Comparison of ENCODE assay signal across 8 cellular contexts in genomic region chr2:238108423-238109201, GRCh38. TPM values are rescaled to one million over a fixed set of nuclear protein-coding genes. Genes with fewer than 3 reads are reported as not detected.
A peak's percentile ranks its signal among the peaks of the same experiment; 100 is the strongest.
DNase-seq lines count a peak whose midpoint lies in the region; ATAC-seq and TF ChIP-seq lines count a peak whose summit lies in the region.

No MANE protein-coding gene starts in this region.

- no peak overlapping the region for H2BK12ac ChIP-seq in mesenchymal stem cell (ENCODE audit: low read length in 2 of 2)

- no peak overlapping the region for H3K18ac ChIP-seq in mesenchymal stem cell (ENCODE audit: low read depth in 1 of 2, low read length in 2 of 2)

- no peaks in the 10 kb centered on the region for H3K79me1 ChIP-seq in mesenchymal stem cell (replicated peaks; ENCODE audit: low read length, poor library complexity, severe bottlenecking)

- H3K9ac ChIP-seq in mesenchymal stem cell (ENCODE audit: low read length) = no peak overlapping the region

- H3K36me3 Mint-ChIP-seq in chondrocyte (ENCODE audit: low read depth) = peaks cover 7% of the 10 kb centered on the region

- no peak overlapping the region for H3K4me3 Mint-ChIP-seq in chondrocyte (ENCODE audit: unreplicated experiment)

- no peaks in the 10 kb centered on the region for H3K27me3 Mint-ChIP-seq in chondrocyte (ENCODE audit: low read depth)

- no peaks in the 10 kb centered on the region for H3K36me3 ChIP-seq in mesenchymal stem cell (ENCODE audit: control insufficient read depth in 1 of 2, insufficient read depth in 2 of 2, low read depth in 1 of 2, low read length in 2 of 2)

- no peak overlapping the region for H3K27ac ChIP-seq in mesenchymal stem cell (ENCODE audit: low read length, poor library complexity, severe bottlenecking)

- H4K8ac ChIP-seq in mesenchymal stem cell (ENCODE audit: low read length) = no peak overlapping the region

- peak; percentile 81 for ATAC-seq in HG03460 (IDR thresholded peaks at IDR 0.05; ENCODE audit: unreplicated experiment)

- H4K91ac ChIP-seq in mesenchymal stem cell (ENCODE audit: low read length) = no peak overlapping the region

- H3K4me1 Mint-ChIP-seq in chondrocyte (ENCODE audit: low read depth) = peaks cover 13% of the 10 kb centered on the region

- H3K23ac ChIP-seq in mesenchymal stem cell (ENCODE audit: low read length in 2 of 2) = no peak overlapping the region

- H3K4me1 ChIP-seq in mesenchymal stem cell (ENCODE audit: control insufficient read depth, insufficient read depth, low read depth, low read length) = peaks cover 18% of the 10 kb centered on the region

- H3K4me3 ChIP-seq in mesenchymal stem cell (ENCODE audit: insufficient read depth in 1 of 2, low read depth in 1 of 2, low read length in 2 of 2) = no peak overlapping the region

- H3K4me2 ChIP-seq in mesenchymal stem cell (ENCODE audit: low read length, poor library complexity, severe bottlenecking) = no peak overlapping the region

- no peak overlapping the region for H2AK5ac ChIP-seq in mesenchymal stem cell (ENCODE audit: low read length, severe bottlenecking)

- H2BK5ac ChIP-seq in mesenchymal stem cell (ENCODE audit: low read depth, low read length, poor library complexity, severe bottlenecking) = no peak overlapping the region

- peaks cover 25% of the 10 kb centered on the region for H3K9me3 ChIP-seq in mesenchymal stem cell (ENCODE audit: control insufficient read depth, low read length)

- 76% methylated on average over 15 of the region's 20 CpGs for WGBS in mesenchymal stem cell

- H3K27me3 ChIP-seq in mesenchymal stem cell (ENCODE audit: control insufficient read depth in 1 of 2, insufficient read depth in 1 of 2, low read length in 2 of 2) = peaks cover 22 to 31% of the 10 kb centered on the region in 2 experiments

- H3K4ac ChIP-seq in mesenchymal stem cell (ENCODE audit: low read depth in 1 of 2, low read length in 2 of 2) = no peak overlapping the region

- H3K14ac ChIP-seq in mesenchymal stem cell (ENCODE audit: low read length in 2 of 2) = no peak overlapping the region

- DNase-seq in DMS153 (lab: John Stamatoyannopoulos, UW) (peak; percentile 48), GM19238 (ENCODE audit: insufficient read length, low spot score) (peak; percentile 76), chondrocyte (ENCODE audit: low spot score) (peak; percentile 72), mesenchymal stem cell (no peak), RKO (ENCODE audit: low spot score) (no peak), foreskin melanocyte (no peak), cerebellum (ENCODE audit: low spot score) (no peak)

- H3K27ac Mint-ChIP-seq in chondrocyte (ENCODE audit: unreplicated experiment) = no peak overlapping the region

- no peak overlapping the region for H2BK120ac ChIP-seq in mesenchymal stem cell (ENCODE audit: low read depth, low read length)

- no peak overlapping the region for H2BK15ac ChIP-seq in mesenchymal stem cell (ENCODE audit: low read depth, poor library complexity, severe bottlenecking)

- no peak overlapping the region for H2AFZ ChIP-seq in mesenchymal stem cell (ENCODE audit: low read depth, low read length)

- no peak for TF ChIP-seq CTCF in chondrocyte (IDR thresholded peaks at IDR 0.05)

- peaks cover 17% of the 10 kb centered on the region for H3K9me3 Mint-ChIP-seq in chondrocyte (ENCODE audit: low read depth)

RNA-seq across cellular contexts. Expression of gene ESPNL, which starts 8.5 kb away (rescaled TPM):
- 0.07 to 0.17 TPM (median 0.15 TPM) in 3 replicates for total RNA-seq in chondrocyte
- 0.19 TPM for polyA plus RNA-seq in mesenchymal stem cell (2013, experiment 1 of 2)
- 0.32 TPM for polyA plus RNA-seq in mesenchymal stem cell (2013, experiment 2 of 2)
- total RNA-seq in cerebellum = 0.09 TPM

RNA-seq across cellular contexts. Expression of gene KLHL30, which starts 29.9 kb away (rescaled TPM):
- total RNA-seq in chondrocyte (12.2 to 25.6 TPM (median 24.4 TPM) in 3 replicates), cerebellum (not detected)
- polyA plus RNA-seq in mesenchymal stem cell (2013, experiment 1 of 2) = 0.58 TPM
- polyA plus RNA-seq in mesenchymal stem cell (2013, experiment 2 of 2) = 0.52 TPM

RNA-seq across cellular contexts. Expression of gene SCLY, which starts 47.8 kb away (rescaled TPM):
- total RNA-seq in chondrocyte = 11.5 to 23.4 TPM (median 12.7 TPM) in 3 replicates
- 11.3 TPM for polyA plus RNA-seq in mesenchymal stem cell (2013, experiment 1 of 2)
- polyA plus RNA-seq in mesenchymal stem cell (2013, experiment 2 of 2) = 10.6 TPM
- total RNA-seq in cerebellum = 14.9 TPM

RNA-seq across cellular contexts. Expression of gene ERFE, which starts 50.2 kb away (rescaled TPM):
- 1.8 to 10.3 TPM (median 9.4 TPM) in 3 replicates for total RNA-seq in chondrocyte
- 2.3 TPM for polyA plus RNA-seq in mesenchymal stem cell (2013, experiment 1 of 2)
- polyA plus RNA-seq in mesenchymal stem cell (2013, experiment 2 of 2) = 2.3 TPM
- total RNA-seq in cerebellum = 1.7 TPM

Comparison
In these comparisons a context has a peak if more than half of its experiments do, and no peak if none do; other contexts are left out.
1. DNase-seq: peak in DMS153 (single experiment), GM19238 (single experiment) and chondrocyte (single experiment); none in mesenchymal stem cell (single experiment), RKO (single experiment), foreskin melanocyte (single experiment) and cerebellum (single experiment).
2. RNA of gene KLHL30, which starts 29.9 kb away (total RNA-seq): 12.2 to 25.6 TPM in chondrocyte; not detected in cerebellum (single experiment); every median in the first group is over 10 times any median in the second.